ENCODE assay signal across 8 cellular contexts in genomic region chr1:206685256-206685748, GRCh38. TPM values are rescaled to one million over a fixed set of nuclear protein-coding genes. Genes with fewer than 3 reads are reported as not detected.
A peak's percentile ranks its signal among the peaks of the same experiment; 100 is the strongest.
DNase-seq lines count a peak whose midpoint lies in the region; ATAC-seq and TF ChIP-seq lines count a peak whose summit lies in the region.

No MANE protein-coding gene starts in this region.

- H3K4me1 Mint-ChIP-seq in activated B cell treated with CpG ODN at 0.5 μM for 24 hours: peaks cover 80% of the 10 kb centered on the region
- peaks cover 39 to 40% of the 10 kb centered on the region in 2 donors for H3K4me1 Mint-ChIP-seq in effector memory CD8-positive, alpha-beta T cell (ENCODE audit: low read depth in 2 of 2)

- H3K27ac ChIP-seq in testis: peak overlapping the region; percentile 68 to 95

- WGBS in testis, 2 donors: 0% methylated on average over 4 to 31 of the region's 60 CpGs

- ATAC-seq in HG03280 (IDR thresholded peaks at IDR 0.05; ENCODE audit: unreplicated experiment) (peak; percentile 27), activated B cell treated with CpG ODN at 0.5 μM for 24 hours (ENCODE audit: low read depth) (peak; percentile 32), mucosa of descending colon (peak; percentile 61)
- peak; percentile 34 for ATAC-seq in effector memory CD8-positive, alpha-beta T cell (replicated peaks)

- H3K4me1 ChIP-seq in mucosa of descending colon (ENCODE audit: low read depth) (peaks cover 40% of the 10 kb centered on the region), testis (peaks cover 32% of the 10 kb centered on the region)

- DNase-seq in DMS53 (lab: John Stamatoyannopoulos, UW) (peak; percentile 83), DMS53 treated with DMSO at 0.1 percent for 48 hours (lab: John Stamatoyannopoulos, UW; ENCODE audit: unreplicated experiment) (no peak), activated B cell treated with CpG ODN at 0.5 μM for 24 hours (peak; percentile 49), mucosa of descending colon (peak; percentile 41 to 68 (median 66)), testis (no peak), GDM1 (lab: John Stamatoyannopoulos, UW) (no peak)
- DNase-seq in effector memory CD8-positive, alpha-beta T cell: peak; percentile 15 to 30 (median 29)

- H3K27ac Mint-ChIP-seq in activated B cell treated with CpG ODN at 0.5 μM for 24 hours: peak overlapping the region; percentile 90
- H3K27ac Mint-ChIP-seq in effector memory CD8-positive, alpha-beta T cell: peak overlapping the region; percentile 97 to 98

- CTCF ChIA-PET in activated B cell treated with CpG ODN at 0.5 μM for 24 hours (lab: Charles Lee): interaction anchor here (1.4 to 3.8 kb wide), 2 partner anchors 21 to 39 kb away, joined by 3 to 26 read pairs; no protein-coding TSS in a partner anchor

- peak overlapping the region; percentile 94 for H3K4me3 Mint-ChIP-seq in activated B cell treated with CpG ODN at 0.5 μM for 24 hours
- H3K4me3 Mint-ChIP-seq in effector memory CD8-positive, alpha-beta T cell: peak overlapping the region; percentile 96 to 98

- no peak for TF ChIP-seq POLR2A in testis (IDR thresholded peaks at IDR 0.05)

- H3K9me3 ChIP-seq in mucosa of descending colon (no peaks in the 10 kb centered on the region), testis (no peaks in the 10 kb centered on the region)

- H3K36me3 ChIP-seq in mucosa of descending colon (ENCODE audit: low read depth) (no peaks in the 10 kb centered on the region), testis (ENCODE audit: low read depth, missing control alignments) (no peaks in the 10 kb centered on the region)

- POLR2A ChIA-PET in activated B cell treated with CpG ODN at 0.5 μM for 24 hours (lab: Charles Lee): interaction anchor here (0.6 to 1.9 kb wide), 3 partner anchors 22 to 1138 kb away, joined by 3 to 9 read pairs (median 3); no protein-coding TSS in a partner anchor

- no peaks in the 10 kb centered on the region for H3K27me3 ChIP-seq in testis

- intact Hi-C loops in activated B cell treated with CpG ODN at 0.5 μM for 24 hours (cut with micrococcal nuclease) (loop anchor here (2.0 to 10.0 kb wide), 2 partner anchors 51 to 729 kb away; partner anchors contain the start of gene DYRK3), mucosa of descending colon (cut with DNase I, micrococcal nuclease) (no loop called here), testis (cut with DNase I; ENCODE audit: low total_unique reads) (no loop called here)

- no peaks in the 10 kb centered on the region for H3K27me3 Mint-ChIP-seq in activated B cell treated with CpG ODN at 0.5 μM for 24 hours
- H3K27me3 Mint-ChIP-seq in effector memory CD8-positive, alpha-beta T cell: peaks cover 0 to under 1% of the 10 kb centered on the region in 2 donors

- peaks cover 7% of the 10 kb centered on the region for H3K36me3 Mint-ChIP-seq in activated B cell treated with CpG ODN at 0.5 μM for 24 hours (ENCODE audit: low read depth)
- peaks cover 46% of the 10 kb centered on the region for H3K36me3 Mint-ChIP-seq in effector memory CD8-positive, alpha-beta T cell (ENCODE audit: insufficient read depth)

- TF ChIP-seq CTCF in activated B cell treated with CpG ODN at 0.5 μM for 24 hours (IDR thresholded peaks at IDR 0.05): no peak
- TF ChIP-seq CTCF in mucosa of descending colon (IDR thresholded peaks at IDR 0.05): no peak
- TF ChIP-seq CTCF in testis (IDR thresholded peaks at IDR 0.05): no peak

- no peaks in the 10 kb centered on the region for H3K9me3 Mint-ChIP-seq in activated B cell treated with CpG ODN at 0.5 μM for 24 hours
- H3K9me3 Mint-ChIP-seq in effector memory CD8-positive, alpha-beta T cell: no peaks in the 10 kb centered on the region

- peak overlapping the region; percentile 78 for H3K4me3 ChIP-seq in mucosa of descending colon
- peak overlapping the region; percentile 74 to 92 for H3K4me3 ChIP-seq in testis

RNA-seq across cellular contexts. Expression of gene MAPKAPK2, which starts 0.6 kb away (rescaled TPM):
- total RNA-seq in activated B cell treated with CpG ODN at 0.5 μM for 24 hours (71.2 and 72.1 TPM in 2 replicates), mucosa of descending colon (10 to 100 TPM; 68.4 to 75.2 (median 72.1) TPM), testis (10 to 100 TPM; 66.3 to 69.1 TPM)
- 76.5 TPM for polyA plus RNA-seq in testis (ENCODE audit: insufficient read depth, low read depth, low replicate concordance)

RNA-seq across cellular contexts. Expression of gene DYRK3, which starts 50.0 kb away (rescaled TPM):
- total RNA-seq in activated B cell treated with CpG ODN at 0.5 μM for 24 hours (0.33 and 0.37 TPM in 2 replicates), mucosa of descending colon (1 to 10 TPM in 2 of 3 donors, under 1 TPM in 1; 0.61 to 4.7 (median 1.4) TPM), testis (10 to 100 TPM; 36.4 to 40.6 TPM)
- 143 TPM for polyA plus RNA-seq in testis (ENCODE audit: insufficient read depth, low read depth, low replicate concordance)

Comparison
In these comparisons a context has a peak if more than half of its experiments do, and no peak if none do; other contexts are left out.
1. DNase-seq: peak in DMS53 (single experiment), activated B cell treated with CpG ODN at 0.5 μM for 24 hours (single experiment), effector memory CD8-positive, alpha-beta T cell (3 of 3) and mucosa of descending colon (3 of 3); none in DMS53 treated with DMSO at 0.1 percent for 48 hours (single experiment), testis (single experiment) and GDM1 (single experiment).
2. RNA of gene DYRK3, which starts 50.0 kb away (total RNA-seq): 36.4 to 40.6 TPM in testis; 0.61 to 4.7 TPM in mucosa of descending colon and 0.33 to 0.37 TPM in activated B cell treated with CpG ODN at 0.5 μM for 24 hours; every median in the first group is over 4 times any median in the second.
3. Peak in every context shown above with its lines, with median percentiles within 50 percentile points of each other: ATAC-seq.